16 cellular contexts compared by ENCODE assay signal in genomic region chr5:163447875-163448274, GRCh38.
"Had no signal": no experiment of that assay in that cellular context is flagged by ENCODE, and none has a peak within 500 bp of the region (broad histone marks: within the 10 kb centered on the region; RNA-seq: fewer than 3 reads in every experiment).

No MANE protein-coding gene starts in this region.

- H3K4me1 Mint-ChIP-seq: neural crest cell had no signal

- H3K9me3 Mint-ChIP-seq: natural killer cell, neural crest cell had no signal

- H3K4me3 Mint-ChIP-seq: natural killer cell, neural crest cell had no signal

- DNase-seq: effector memory CD4-positive, alpha-beta T cell; gastrocnemius medialis; heart right ventricle; hypothalamus; kidney glomerular epithelial cell; mucosa of descending colon; natural killer cell; posterior cingulate gyrus; sigmoid colon; stimulated activated CD4-positive, alpha-beta T cell treated with anti-CD3 and anti-CD28 coated beads, Interleukin-2, amount 100 ng/mL, for 24 hours; stimulated activated CD4-positive, alpha-beta T cell treated with anti-CD3 and anti-CD28 coated beads, Interleukin-4, amount 100 ng/mL, for 4 hours; stimulated activated naive CD4-positive, alpha-beta T cell treated with Interleukin-2 at 50 U/mL for 16 hours; tibial artery; upper lobe of left lung; uterus had no signal

- ATAC-seq: gastrocnemius medialis, heart right ventricle, mucosa of descending colon, natural killer cell had no signal
